In the genomic region with DNA sequence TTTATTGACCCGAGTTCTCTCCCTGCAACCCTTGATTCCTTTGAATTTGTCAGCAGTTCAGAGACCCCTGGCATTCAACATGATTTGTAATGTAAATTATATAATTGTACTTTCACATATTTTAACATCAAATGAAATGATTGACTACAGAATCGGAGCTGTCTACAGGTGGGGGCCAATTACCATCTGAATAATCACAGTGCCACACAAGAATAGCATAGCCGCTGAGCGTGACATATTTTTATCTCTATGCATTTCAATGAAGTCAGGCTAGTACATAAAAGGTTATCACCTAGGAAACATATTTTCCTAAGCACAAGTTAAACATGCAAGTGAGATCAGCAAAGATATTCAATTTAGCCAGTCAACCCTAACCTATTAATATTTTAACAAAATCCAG, we compare ENCODE assay signal across 26 cellular contexts.
"Had no signal": no experiment of that assay in that cellular context is flagged by ENCODE, and none has a peak within 500 bp of the region (broad histone marks: within the 10 kb centered on the region; RNA-seq: fewer than 3 reads in every experiment).

No MANE protein-coding gene starts in this region.

- H3K36me3 ChIP-seq: adrenal gland had no signal

- H3K9me3 ChIP-seq: adrenal gland had no signal

- DNase-seq: activated CD4-positive, alpha-beta T cell treated with anti-CD3 and anti-CD28 coated beads for 48 hours; activated CD4-positive, alpha-beta T cell treated with anti-CD3 and anti-CD28 coated beads, Interleukin-2, amount 50 U/mL, for 4 hours; activated CD4-positive, CD25-positive, alpha-beta regulatory T cell treated with anti-CD3 and anti-CD28 coated beads, Interleukin-2, amount 50 U/mL, for 72 hours; activated CD8-positive, alpha-beta memory T cell treated with anti-CD3 and anti-CD28 coated beads, Interleukin-2, amount 50 U/mL, for 48 hours; activated CD8-positive, alpha-beta T cell treated with anti-CD3 and anti-CD28 coated beads, Interleukin-2, amount 10 ng/mL, durations not matched to agents 7 days and 5 days; activated naive CD4-positive, alpha-beta T cell treated with anti-CD3 and anti-CD28 coated beads, Interleukin-2, amount 50 U/mL, for 16 hours; activated naive CD8-positive, alpha-beta T cell treated with anti-CD3 and anti-CD28 coated beads, Interleukin-2, amount 10 ng/mL, durations not matched to agents 7 days and 5 days; activated T-cell treated with anti-CD3 and anti-CD28 coated beads, Interleukin-2, amount 50 U/mL, for 1 hour; adrenal gland; anterior cingulate cortex; KG1; NCI-H1092 treated with DMSO at 0.1 percent for 48 hours; NCI-H1417 treated with DMSO at 0.1 percent for 48 hours; NCI-H1694; NCI-H2029; NCI-H2107; NCI-H2171 treated with DMSO at 0.1 percent for 48 hours; NCI-H345; NCI-H510A; NCI-H526 treated with DMSO at 0.1 percent for 48 hours; NCI-H82; OCI-M1; RPMI8226; SHP77 had no signal

- H3K4me3 ChIP-seq: adrenal gland had no signal

- ATAC-seq: activated CD8-positive, alpha-beta T cell treated with anti-CD3 and anti-CD28 coated beads, Interleukin-2, amount 10 ng/mL, durations not matched to agents 7 days and 5 days; Panc1; WTC11 had no signal

- H3K27ac ChIP-seq: adrenal gland had no signal

- H3K4me1 ChIP-seq: adrenal gland had no signal
